11 cellular contexts compared by ENCODE assay signal in the genomic region with DNA sequence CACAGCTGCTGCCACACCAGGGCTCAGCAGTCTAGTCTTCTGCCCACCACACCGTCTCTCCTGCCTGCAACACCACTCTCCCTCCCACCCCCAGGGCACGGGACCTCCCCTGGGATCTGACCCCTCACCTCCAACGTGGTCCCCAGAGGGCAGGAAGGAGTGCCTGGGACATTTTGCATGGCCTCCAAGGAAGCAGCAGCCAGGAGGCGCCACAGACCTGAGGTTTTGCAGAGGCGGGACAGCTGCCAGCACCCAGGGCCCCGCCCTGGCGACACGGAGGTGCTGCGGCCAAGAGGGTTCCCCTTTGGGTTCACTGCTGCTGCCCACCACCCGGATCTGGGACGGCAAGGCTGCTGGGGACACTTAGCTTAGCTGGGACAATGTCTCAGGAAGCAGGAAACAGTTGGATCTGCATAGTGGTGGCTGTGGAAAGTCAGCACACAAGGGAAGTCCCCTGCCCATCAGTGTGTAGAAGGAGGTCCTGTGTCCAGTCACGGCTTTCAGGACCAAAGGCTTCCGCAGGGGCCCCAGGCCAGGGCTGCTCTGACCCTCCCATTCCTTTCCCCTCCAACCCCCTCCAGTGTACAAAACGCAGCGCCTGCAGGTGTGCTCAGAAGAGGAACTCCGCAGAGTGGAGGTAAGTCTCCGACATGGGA. TPM values are rescaled to one million over a fixed set of nuclear protein-coding genes. Genes with fewer than 3 reads are reported as not detected.
DNase-seq lines count a peak whose midpoint lies in the region; ATAC-seq and TF ChIP-seq lines count a peak whose summit lies in the region.
"Had no signal": no experiment of that assay in that cellular context is flagged by ENCODE, and none has a peak within 500 bp of the region (broad histone marks: within the 10 kb centered on the region; RNA-seq: fewer than 3 reads in every experiment).

No MANE protein-coding gene starts in this region.

- no peak overlapping the region for H3K27ac ChIP-seq in Peyer's patch
- H3K27ac ChIP-seq: epithelial cell of prostate, tibial artery had no signal

- no peak for TF ChIP-seq POLR2A in Peyer's patch (IDR thresholded peaks at IDR 0.05)

- H3K9me3 ChIP-seq in Peyer's patch: no peaks in the 10 kb centered on the region
- H3K9me3 ChIP-seq: tibial artery had no signal

- TF ChIP-seq CTCF in Peyer's patch (IDR thresholded peaks at IDR 0.05) (peak in 3 of 6 experiments; percentile 8 to 27 (median 10)), fibroblast of mammary gland (conservative IDR thresholded peaks at IDR 0.05; ENCODE audit: control insufficient read depth, insufficient read depth, low read depth, low read length) (peak; percentile 17)

- peaks cover 0 to 9% of the 10 kb centered on the region in 2 donors for H3K27me3 ChIP-seq in Peyer's patch

- H3K4me3 ChIP-seq in Peyer's patch (no peak overlapping the region), fibroblast of mammary gland (ENCODE audit: control insufficient read depth, low read depth, low read length) (no peak overlapping the region)
- H3K4me3 ChIP-seq: tibial artery had no signal

- peak; percentile 22 for DNase-seq in NCI-H1694 treated with DMSO at 0.1 percent for 48 hours (lab: John Stamatoyannopoulos, UW)
- DNase-seq in NCI-H1694 (lab: John Stamatoyannopoulos, UW): no peak
- DNase-seq in Peyer's patch: peak in 2 of 3 donors; percentile 14 to 43
- peak; percentile 4 for DNase-seq in fibroblast of mammary gland (ENCODE audit: low read depth)
- peak in 2 of 3 experiments; percentile 4 to 41 for DNase-seq in stimulated activated CD4-positive, alpha-beta T cell treated with anti-CD3 and anti-CD28 coated beads, TNF-alpha, amount 100 ng/mL, for 24 hours (ENCODE audit: low read depth in 3 of 3)
- DNase-seq in effector CD8-positive, alpha-beta T cell (lab: John Stamatoyannopoulos, UW): no peak
- no peak for DNase-seq in effector CD4-positive, alpha-beta T cell
- DNase-seq: tibial artery had no signal

- ATAC-seq in HG02973 (IDR thresholded peaks at IDR 0.05; ENCODE audit: unreplicated experiment): no peak

- no peaks in the 10 kb centered on the region for H3K4me1 ChIP-seq in Peyer's patch

- H3K36me3 ChIP-seq in Peyer's patch: no peaks in the 10 kb centered on the region
- H3K36me3 ChIP-seq: tibial artery had no signal

RNA-seq across cellular contexts. Expression of a gene that starts 13.8 kb away (rescaled TPM):
- not detected for total RNA-seq in Peyer's patch
- total RNA-seq: pulmonary artery endothelial cell had no signal

Comparison
In these comparisons a context has a peak if more than half of its experiments do, and no peak if none do; other contexts are left out.
1. DNase-seq: peak in NCI-H1694 treated with DMSO at 0.1 percent for 48 hours (single experiment), Peyer's patch (2 of 3), fibroblast of mammary gland (single experiment) and stimulated activated CD4-positive, alpha-beta T cell treated with anti-CD3 and anti-CD28 coated beads, TNF-alpha, amount 100 ng/mL, for 24 hours (2 of 3); none in NCI-H1694 (single experiment), effector CD8-positive, alpha-beta T cell (single experiment) and effector CD4-positive, alpha-beta T cell (single experiment).